8 cellular contexts compared by ENCODE assay signal in the genomic region with DNA sequence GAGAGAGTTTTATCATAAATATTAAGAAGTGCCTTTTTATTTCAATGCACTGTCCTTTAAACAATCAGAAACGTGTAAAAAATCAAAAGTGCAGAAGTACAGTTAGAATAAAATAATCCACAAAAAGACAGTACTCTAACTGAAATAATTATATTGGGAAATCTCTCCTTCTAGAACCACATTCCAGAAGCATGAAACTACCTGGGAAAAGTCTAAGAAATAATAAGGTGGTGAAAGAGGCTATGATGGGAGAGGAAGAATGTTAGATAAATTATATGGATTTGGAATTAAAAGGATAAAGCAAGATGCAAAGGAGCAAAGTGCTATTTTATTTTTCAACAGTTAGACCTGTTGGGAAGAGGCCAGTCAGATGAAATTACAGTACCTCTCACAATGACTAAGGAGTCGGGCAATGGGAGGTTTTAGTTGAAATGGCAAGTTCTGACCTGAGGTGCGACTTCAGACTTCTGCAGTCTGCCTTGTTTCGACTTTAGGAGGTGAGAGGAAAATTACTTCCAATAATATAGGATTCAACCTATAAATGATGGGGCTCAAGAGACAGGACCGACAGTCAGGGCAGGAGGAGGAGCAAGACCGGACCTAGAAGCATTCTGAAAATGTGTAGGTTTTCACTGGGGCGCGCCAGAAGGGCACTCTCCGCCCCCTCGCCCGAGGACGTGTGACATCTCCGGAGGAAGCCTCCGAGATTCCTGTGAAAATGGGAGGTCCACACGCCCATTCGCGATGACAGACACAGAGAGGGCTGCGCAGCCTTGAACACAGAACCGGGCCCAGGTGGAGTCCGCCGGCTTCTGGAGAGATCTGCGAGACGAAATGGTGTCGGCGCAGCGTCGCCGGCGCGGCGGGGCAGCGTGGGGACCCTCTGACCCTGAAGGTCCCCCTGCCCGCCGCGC. TPM values are rescaled to one million over a fixed set of nuclear protein-coding genes. Genes with fewer than 3 reads are reported as not detected.
DNase-seq lines count a peak whose midpoint lies in the region; ATAC-seq lines count a peak whose summit lies in the region.

No MANE protein-coding gene starts in this region.

- peak overlapping the region; percentile 95 for H3K4me3 Mint-ChIP-seq in natural killer cell treated with Interleukin-12 subunit alpha and Interleukin-12 subunit beta and Interleukin-15 and Interleukin-18, amount 100 ng/mL, for 72 hours

- peak overlapping the region; percentile 81 for H3K27ac ChIP-seq in substantia nigra (ENCODE audit: low read depth, low read length, poor library complexity, severe bottlenecking)

- peak; percentile 20 for ATAC-seq in HG02798 (IDR thresholded peaks at IDR 0.05; ENCODE audit: poor library complexity, unreplicated experiment)
- peak; percentile 34 to 43 for ATAC-seq in natural killer cell treated with Interleukin-12 subunit alpha and Interleukin-12 subunit beta and Interleukin-15 and Interleukin-18, amount 100 ng/mL, for 72 hours

- no peaks in the 10 kb centered on the region for H3K36me3 Mint-ChIP-seq in natural killer cell treated with Interleukin-12 subunit alpha and Interleukin-12 subunit beta and Interleukin-15 and Interleukin-18, amount 100 ng/mL, for 72 hours

- H3K4me1 Mint-ChIP-seq in natural killer cell treated with Interleukin-12 subunit alpha and Interleukin-12 subunit beta and Interleukin-15 and Interleukin-18, amount 100 ng/mL, for 72 hours (ENCODE audit: low read depth in 2 of 2) = peaks cover 8 to 16% of the 10 kb centered on the region in 2 donors

- H3K27me3 Mint-ChIP-seq in natural killer cell treated with Interleukin-12 subunit alpha and Interleukin-12 subunit beta and Interleukin-15 and Interleukin-18, amount 100 ng/mL, for 72 hours = no peaks in the 10 kb centered on the region

- H3K9me3 Mint-ChIP-seq in natural killer cell treated with Interleukin-12 subunit alpha and Interleukin-12 subunit beta and Interleukin-15 and Interleukin-18, amount 100 ng/mL, for 72 hours = no peaks in the 10 kb centered on the region

- peak overlapping the region; percentile 59 to 91 for H3K27ac Mint-ChIP-seq in natural killer cell treated with Interleukin-12 subunit alpha and Interleukin-12 subunit beta and Interleukin-15 and Interleukin-18, amount 100 ng/mL, for 72 hours

- DNase-seq in NOMO-1 (lab: John Stamatoyannopoulos, UW; ENCODE audit: unreplicated experiment in 2 of 2) (peak; percentile 33 to 41), NOMO-1 treated with dmso at 0.1 percent for 144 hours (lab: John Stamatoyannopoulos, UW; ENCODE audit: unreplicated experiment) (no peak), NCI-H2227 (lab: John Stamatoyannopoulos, UW; ENCODE audit: unreplicated experiment) (peak; percentile 58), activated T-cell treated with anti-CD3 and anti-CD28 coated beads for 48 hours (ENCODE audit: low read depth) (peak; percentile 30), fibroblast of peridontal ligament (ENCODE audit: extremely low read depth) (peak; percentile 45), substantia nigra (lab: John Stamatoyannopoulos, UW) (peak in 21 of 49 donors; percentile 29 to 64 (median 56))
- peak; percentile 67 for DNase-seq in natural killer cell treated with Interleukin-12 subunit alpha and Interleukin-12 subunit beta and Interleukin-15 and Interleukin-18, amount 100 ng/mL, for 72 hours (ENCODE audit: low spot score)

RNA-seq across cellular contexts. Expression of gene SPRYD7, which starts 0.7 kb away (rescaled TPM):
- total RNA-seq in natural killer cell treated with Interleukin-12 subunit alpha and Interleukin-12 subunit beta and Interleukin-15 and Interleukin-18, amount 100 ng/mL, for 72 hours = 1 to 10 TPM; 5.2 to 8.0 TPM
